Comparison of ENCODE assay signal across 15 cellular contexts in genomic region chr4:118950224-118950623, GRCh38.
"Had no signal": no experiment of that assay in that cellular context is flagged by ENCODE, and none has a peak within 500 bp of the region (broad histone marks: within the 10 kb centered on the region; RNA-seq: fewer than 3 reads in every experiment).

No MANE protein-coding gene starts in this region.

- ATAC-seq: naive thymus-derived CD8-positive, alpha-beta T cell; T-cell had no signal

- H3K27ac ChIP-seq: neutrophil, tibial nerve had no signal

- H3K4me3 ChIP-seq: lung, smooth muscle cell, tibial nerve had no signal

- H3K27ac Mint-ChIP-seq: activated B cell treated with CpG ODN at 0.5 μM for 24 hours; activated naive CD4-positive, alpha-beta T cell treated with anti-CD3 and anti-CD28 coated beads, Interleukin-2, amount 10 ng/mL, durations not matched to agents 7 days and 5 days; activated T-helper 2 cell treated with anti-CD3 and anti-CD28 coated beads, Interferon-gamma antibody, Interleukin-2, Interleukin-4, amounts not matched to agents 10 μg/mL and 5 μg/mL and 100 μg/mL, durations not matched to agents 14 hours and 24 hours and 36 hours; naive thymus-derived CD8-positive, alpha-beta T cell; T-cell had no signal

- H3K4me1 Mint-ChIP-seq: activated B cell treated with CpG ODN at 0.5 μM for 24 hours; activated naive CD4-positive, alpha-beta T cell treated with anti-CD3 and anti-CD28 coated beads, Interleukin-2, amount 10 ng/mL, durations not matched to agents 7 days and 5 days; naive thymus-derived CD8-positive, alpha-beta T cell; T-cell had no signal

- H3K36me3 Mint-ChIP-seq: activated naive CD4-positive, alpha-beta T cell treated with anti-CD3 and anti-CD28 coated beads, Interleukin-2, amount 10 ng/mL, durations not matched to agents 7 days and 5 days; T-cell had no signal

- H3K9me3 ChIP-seq: neutrophil, tibial nerve had no signal

- H3K4me2 ChIP-seq: smooth muscle cell had no signal

- DNase-seq: activated B cell treated with CpG ODN at 0.5 μM for 24 hours; activated CD4-positive, alpha-beta T cell treated with anti-CD3 and anti-CD28 coated beads, Interleukin-2, amount 50 U/mL, for 1 hour; activated naive CD4-positive, alpha-beta T cell treated with anti-CD3 and anti-CD28 coated beads, Interleukin-2, amount 10 ng/mL, durations not matched to agents 7 days and 5 days; caudate nucleus; cortex of kidney; effector CD8-positive, alpha-beta T cell; hippocampal formation; naive thymus-derived CD8-positive, alpha-beta T cell; right cardiac atrium; T-cell had no signal

- H3K27me3 ChIP-seq: neutrophil, tibial nerve had no signal

- H3K9me3 Mint-ChIP-seq: activated B cell treated with CpG ODN at 0.5 μM for 24 hours; activated naive CD4-positive, alpha-beta T cell treated with anti-CD3 and anti-CD28 coated beads, Interleukin-2, amount 10 ng/mL, durations not matched to agents 7 days and 5 days; activated T-helper 2 cell treated with anti-CD3 and anti-CD28 coated beads, Interferon-gamma antibody, Interleukin-2, Interleukin-4, amounts not matched to agents 10 μg/mL and 5 μg/mL and 100 μg/mL, durations not matched to agents 14 hours and 24 hours and 36 hours; naive thymus-derived CD8-positive, alpha-beta T cell; T-cell had no signal

- H3K4me3 Mint-ChIP-seq: activated B cell treated with CpG ODN at 0.5 μM for 24 hours; activated naive CD4-positive, alpha-beta T cell treated with anti-CD3 and anti-CD28 coated beads, Interleukin-2, amount 10 ng/mL, durations not matched to agents 7 days and 5 days; naive thymus-derived CD8-positive, alpha-beta T cell; T-cell had no signal

- H3K36me3 ChIP-seq: neutrophil, tibial nerve had no signal

- H3K27me3 Mint-ChIP-seq: activated naive CD4-positive, alpha-beta T cell treated with anti-CD3 and anti-CD28 coated beads, Interleukin-2, amount 10 ng/mL, durations not matched to agents 7 days and 5 days had no signal
